In the genomic region with DNA sequence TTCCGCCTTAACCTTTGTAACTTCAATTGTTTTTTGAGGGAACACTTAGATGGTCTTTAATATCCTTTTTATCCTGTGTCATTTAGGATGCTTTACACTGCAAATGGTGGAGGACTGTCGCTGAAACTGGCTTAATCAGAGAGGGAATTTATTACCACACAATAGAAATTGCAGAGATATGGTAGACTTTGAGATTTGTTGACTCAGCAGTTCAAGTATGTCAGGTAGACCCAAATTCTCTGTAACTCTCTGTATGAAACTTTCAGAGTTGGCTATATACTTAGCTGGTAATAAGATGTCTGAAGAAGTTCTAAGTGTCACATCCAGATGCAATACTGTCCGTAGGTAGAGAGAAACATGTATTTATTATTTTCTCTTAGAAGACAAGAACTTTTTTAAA, we compare ENCODE assay signal across 27 cellular contexts.
"Had no signal": no experiment of that assay in that cellular context is flagged by ENCODE, and none has a peak within 500 bp of the region (broad histone marks: within the 10 kb centered on the region; RNA-seq: fewer than 3 reads in every experiment).

No MANE protein-coding gene starts in this region.

- H3K4me1 ChIP-seq: adrenal gland, body of pancreas had no signal

- DNase-seq: activated CD4-positive, alpha-beta memory T cell treated with anti-CD3 and anti-CD28 coated beads for 36 hours; activated CD4-positive, alpha-beta T cell treated with anti-CD3 and anti-CD28 coated beads for 36 hours; activated CD4-positive, alpha-beta T cell treated with anti-CD3 and anti-CD28 coated beads, Interleukin-2, amount 10 ng/mL, durations not matched to agents 24 days and 14 days; activated CD4-positive, CD25-positive, alpha-beta regulatory T cell; activated CD4-positive, CD25-positive, alpha-beta regulatory T cell treated with anti-CD3 and anti-CD28 coated beads, Interleukin-2, amount 50 U/mL, for 72 hours; activated CD8-positive, alpha-beta memory T cell treated with anti-CD3 and anti-CD28 coated beads, Interleukin-2, amount 10 ng/mL, durations not matched to agents 7 days and 5 days; activated CD8-positive, alpha-beta memory T cell treated with anti-CD3 and anti-CD28 coated beads, Interleukin-2, amount 50 U/mL, for 4 hours; activated CD8-positive, alpha-beta T cell treated with anti-CD3 and anti-CD28 coated beads, Interleukin-2, amount 10 ng/mL, durations not matched to agents 7 days and 5 days; activated effector memory CD4-positive, alpha-beta T cell treated with anti-CD3 and anti-CD28 coated beads, Interleukin-2, amount 50 U/mL, for 16 hours; activated naive CD4-positive, alpha-beta T cell treated with anti-CD3 and anti-CD28 coated beads for 36 hours; activated naive CD8-positive, alpha-beta T cell treated with anti-CD3 and anti-CD28 coated beads for 36 hours; activated naive CD8-positive, alpha-beta T cell treated with anti-CD3 and anti-CD28 coated beads, Interleukin-2, amount 50 U/mL, for 24 hours; activated T-cell treated with anti-CD3 and anti-CD28 coated beads, Interleukin-2, amount 50 U/mL, for 1 hour; activated T-cell treated with anti-CD3 and anti-CD28 coated beads, Interleukin-2, amount 50 U/mL, for 48 hours; adrenal gland; amygdala; aorta; body of pancreas; caudate nucleus; effector memory CD4-positive, alpha-beta T cell; endodermal cell; foreskin fibroblast; head of caudate nucleus; T-helper 2 cell had no signal

- ATAC-seq: activated CD4-positive, alpha-beta T cell treated with anti-CD3 and anti-CD28 coated beads for 36 hours; activated CD8-positive, alpha-beta memory T cell treated with anti-CD3 and anti-CD28 coated beads, Interleukin-2, amount 10 ng/mL, durations not matched to agents 7 days and 5 days; activated CD8-positive, alpha-beta T cell treated with anti-CD3 and anti-CD28 coated beads, Interleukin-2, amount 10 ng/mL, durations not matched to agents 7 days and 5 days; activated naive CD8-positive, alpha-beta T cell treated with anti-CD3 and anti-CD28 coated beads, Interleukin-2, amount 50 U/mL, for 24 hours; body of pancreas; esophagus mucosa had no signal

- H3K27me3 ChIP-seq: adrenal gland, body of pancreas had no signal

- H3K9me3 ChIP-seq: adrenal gland, body of pancreas had no signal

- H3K4me3 ChIP-seq: adrenal gland, body of pancreas had no signal

- H3K27ac ChIP-seq: adrenal gland, body of pancreas had no signal

- FAIRE-seq: colon, frontal cortex had no signal

- H3K36me3 ChIP-seq: adrenal gland had no signal
